ENCODE assay signal across 27 cellular contexts in genomic region chr9:82706781-82707180, GRCh38.
"Had no signal": no experiment of that assay in that cellular context is flagged by ENCODE, and none has a peak within 500 bp of the region (broad histone marks: within the 10 kb centered on the region; RNA-seq: fewer than 3 reads in every experiment).

No MANE protein-coding gene starts in this region.

- H3K9ac ChIP-seq: parathyroid adenoma had no signal

- H3K36me3 Mint-ChIP-seq: activated naive CD4-positive, alpha-beta T cell treated with anti-CD3 and anti-CD28 coated beads, Interleukin-2, amount 50 U/mL, for 72 hours; memory B cell; stimulated activated effector memory CD8-positive, alpha-beta T cell treated with anti-CD3 and anti-CD28 coated beads, Interleukin-12 subunit alpha, Interleukin-12 subunit beta, amount 100 ng/mL, for 72 hours had no signal

- FAIRE-seq: frontal cortex, small intestine, urothelium cell line had no signal

- H3K4me1 ChIP-seq: parathyroid adenoma, psoas muscle, sigmoid colon had no signal

- H3K4me3 Mint-ChIP-seq: activated CD4-positive, alpha-beta memory T cell treated with anti-CD3 and anti-CD28 coated beads, Interleukin-2, amount 10 ng/mL, durations not matched to agents 7 days and 5 days; activated CD4-positive, alpha-beta T cell treated with anti-CD3 and anti-CD28 coated beads, Interleukin-2, amount 10 ng/mL, durations not matched to agents 7 days and 5 days; activated T-cell treated with anti-CD3 and anti-CD28 coated beads, Interleukin-2, amount 50 U/mL, for 4 hours; activated T-helper 17 cell treated with anti-CD3 and anti-CD28 coated beads, Interleukin-2, amount 50 U/mL, for 72 hours; memory B cell; naive thymus-derived CD4-positive, alpha-beta T cell; stimulated activated effector memory CD8-positive, alpha-beta T cell treated with anti-CD3 and anti-CD28 coated beads, Interleukin-12 subunit alpha, Interleukin-12 subunit beta, amount 100 ng/mL, for 72 hours; stimulated activated naive CD8-positive, alpha-beta T cell treated with anti-CD3 and anti-CD28 coated beads, Interleukin-15, Interleukin-2, amounts not matched to agents 100 ng/mL and 50 ng/mL, for 24 hours had no signal

- H3K79me2 ChIP-seq: parathyroid adenoma had no signal

- H3K4me3 ChIP-seq: coronary artery, dorsolateral prefrontal cortex, psoas muscle, sigmoid colon, thoracic aorta had no signal

- DNase-seq: activated CD4-positive, alpha-beta memory T cell treated with anti-CD3 and anti-CD28 coated beads, Interleukin-2, amount 10 ng/mL, durations not matched to agents 7 days and 5 days; activated CD4-positive, alpha-beta T cell treated with anti-CD3 and anti-CD28 coated beads for 1 hour; activated CD4-positive, alpha-beta T cell treated with anti-CD3 and anti-CD28 coated beads, Interleukin-2, amount 10 ng/mL, durations not matched to agents 7 days and 5 days; activated CD8-positive, alpha-beta memory T cell treated with anti-CD3 and anti-CD28 coated beads, Interleukin-2, amount 50 U/mL, for 48 hours; activated naive CD4-positive, alpha-beta T cell; activated T-cell treated with anti-CD3 and anti-CD28 coated beads, Interleukin-2, amount 50 U/mL, for 4 hours; dorsolateral prefrontal cortex; effector memory CD4-positive, alpha-beta T cell; midbrain; naive thymus-derived CD4-positive, alpha-beta T cell; nucleus accumbens; psoas muscle; sigmoid colon; small intestine; stimulated activated CD4-positive, alpha-beta T cell treated with anti-CD3 and anti-CD28 coated beads, Interleukin-4, amount 100 ng/mL, for 24 hours; T1000; trophoblast cell had no signal

- H3K9me3 ChIP-seq: psoas muscle, sigmoid colon, thoracic aorta had no signal

- H3K4me1 Mint-ChIP-seq: activated CD4-positive, alpha-beta memory T cell treated with anti-CD3 and anti-CD28 coated beads, Interleukin-2, amount 10 ng/mL, durations not matched to agents 7 days and 5 days; activated CD4-positive, alpha-beta T cell treated with anti-CD3 and anti-CD28 coated beads, Interleukin-2, amount 10 ng/mL, durations not matched to agents 7 days and 5 days; activated T-helper 17 cell treated with anti-CD3 and anti-CD28 coated beads, Interleukin-2, amount 50 U/mL, for 72 hours; memory B cell; naive thymus-derived CD4-positive, alpha-beta T cell; stimulated activated effector memory CD8-positive, alpha-beta T cell treated with anti-CD3 and anti-CD28 coated beads, Interleukin-12 subunit alpha, Interleukin-12 subunit beta, amount 100 ng/mL, for 72 hours had no signal

- H3K27ac Mint-ChIP-seq: activated CD4-positive, alpha-beta memory T cell treated with anti-CD3 and anti-CD28 coated beads, Interleukin-2, amount 10 ng/mL, durations not matched to agents 7 days and 5 days; activated CD4-positive, alpha-beta T cell treated with anti-CD3 and anti-CD28 coated beads, Interleukin-2, amount 10 ng/mL, durations not matched to agents 7 days and 5 days; activated naive CD4-positive, alpha-beta T cell treated with anti-CD3 and anti-CD28 coated beads, Interleukin-2, amount 50 U/mL, for 72 hours; activated T-helper 17 cell treated with anti-CD3 and anti-CD28 coated beads, Interleukin-2, amount 50 U/mL, for 72 hours; memory B cell; naive thymus-derived CD4-positive, alpha-beta T cell; stimulated activated effector memory CD8-positive, alpha-beta T cell treated with anti-CD3 and anti-CD28 coated beads, Interleukin-12 subunit alpha, Interleukin-12 subunit beta, amount 100 ng/mL, for 72 hours; stimulated activated naive CD8-positive, alpha-beta T cell treated with anti-CD3 and anti-CD28 coated beads, Interleukin-15, Interleukin-2, amounts not matched to agents 100 ng/mL and 50 ng/mL, for 24 hours had no signal

- H3K36me3 ChIP-seq: sigmoid colon, thoracic aorta had no signal

- H2AFZ ChIP-seq: parathyroid adenoma had no signal

- H3K27me3 ChIP-seq: dorsolateral prefrontal cortex, sigmoid colon had no signal

- H3K27me3 Mint-ChIP-seq: activated CD4-positive, alpha-beta memory T cell treated with anti-CD3 and anti-CD28 coated beads, Interleukin-2, amount 10 ng/mL, durations not matched to agents 7 days and 5 days; activated CD4-positive, alpha-beta T cell treated with anti-CD3 and anti-CD28 coated beads, Interleukin-2, amount 10 ng/mL, durations not matched to agents 7 days and 5 days; activated T-helper 17 cell treated with anti-CD3 and anti-CD28 coated beads, Interleukin-2, amount 50 U/mL, for 72 hours; memory B cell; naive thymus-derived CD4-positive, alpha-beta T cell; stimulated activated naive CD8-positive, alpha-beta T cell treated with anti-CD3 and anti-CD28 coated beads, Interleukin-15, Interleukin-2, amounts not matched to agents 100 ng/mL and 50 ng/mL, for 24 hours had no signal

- H3K27ac ChIP-seq: coronary artery, dorsolateral prefrontal cortex, parathyroid adenoma, psoas muscle, sigmoid colon, thoracic aorta had no signal

- ATAC-seq: activated naive CD4-positive, alpha-beta T cell treated with anti-CD3 and anti-CD28 coated beads, Interleukin-2, amount 50 U/mL, for 72 hours; activated T-cell treated with anti-CD3 and anti-CD28 coated beads, Interleukin-2, amount 50 U/mL, for 4 hours; activated T-helper 17 cell treated with anti-CD3 and anti-CD28 coated beads, Interleukin-2, amount 50 U/mL, for 72 hours; naive thymus-derived CD4-positive, alpha-beta T cell; psoas muscle; stimulated activated effector memory CD8-positive, alpha-beta T cell treated with anti-CD3 and anti-CD28 coated beads, Interleukin-12 subunit alpha, Interleukin-12 subunit beta, amount 100 ng/mL, for 72 hours had no signal
